ENCODE assay signal across 18 cellular contexts in the genomic region with DNA sequence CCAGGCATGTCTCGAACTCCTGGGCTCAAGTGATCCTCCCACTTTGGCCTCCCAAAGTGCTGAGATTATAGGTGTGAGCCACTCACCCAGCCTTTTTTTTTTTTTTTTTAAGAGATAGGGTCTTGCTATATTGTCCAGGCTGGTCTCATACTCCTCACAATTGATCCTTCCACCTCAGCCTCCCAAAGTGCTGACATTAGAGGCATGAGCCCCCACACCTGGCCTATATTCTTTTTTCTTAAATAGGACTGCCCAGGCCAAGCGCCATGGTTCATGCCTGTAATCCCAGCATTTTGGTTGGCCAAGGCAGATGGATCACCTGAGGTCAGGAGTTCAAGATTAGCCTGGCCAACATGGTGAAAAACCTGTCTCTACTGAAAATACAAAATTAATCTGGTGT. TPM values are rescaled to one million over a fixed set of nuclear protein-coding genes. Genes with fewer than 3 reads are reported as not detected.
"Had no signal": no experiment of that assay in that cellular context is flagged by ENCODE, and none has a peak within 500 bp of the region (broad histone marks: within the 10 kb centered on the region; RNA-seq: fewer than 3 reads in every experiment).

No MANE protein-coding gene starts in this region.

- H3K36me3 ChIP-seq: heart left ventricle, left ventricle myocardium inferior, ovary, tibial artery had no signal

- FAIRE-seq: frontal cortex, keratinocyte had no signal

- H3K4me1 ChIP-seq: tibial artery had no signal

- DNase-seq: central memory CD4-positive, alpha-beta T cell; cortex of kidney; dorsolateral prefrontal cortex; effector CD8-positive, alpha-beta T cell; left ventricle myocardium inferior; natural killer cell; ovary; right cardiac atrium; stimulated activated CD4-positive, alpha-beta T cell treated with anti-CD3 and anti-CD28 coated beads, Interleukin-4, amount 100 ng/mL, for 1 hour; stimulated activated CD8-positive, alpha-beta memory T cell treated with anti-CD3 and anti-CD28 coated beads, Interleukin-4, amount 100 ng/mL, for 48 hours; tibial artery had no signal

- H3K4me3 ChIP-seq: dorsolateral prefrontal cortex, heart left ventricle, left ventricle myocardium inferior, lung, ovary, tibial artery had no signal

- ATAC-seq: natural killer cell had no signal

- H3K9me3 ChIP-seq: heart left ventricle, left ventricle myocardium inferior, ovary, tibial artery had no signal

- H3K27me3 ChIP-seq: dorsolateral prefrontal cortex, heart left ventricle, ovary, tibial artery had no signal

- H3K27ac ChIP-seq: dorsolateral prefrontal cortex, heart left ventricle, left ventricle myocardium inferior, ovary, tibial artery had no signal

RNA-seq across cellular contexts. Expression of a gene that starts 12.5 kb away (rescaled TPM):
- total RNA-seq: chondrocyte, fibroblast of lung, glomerular endothelial cell, left ventricle myocardium inferior had no signal
- polyA plus RNA-seq: keratinocyte had no signal
